18 cellular contexts compared by ENCODE assay signal in the genomic region with DNA sequence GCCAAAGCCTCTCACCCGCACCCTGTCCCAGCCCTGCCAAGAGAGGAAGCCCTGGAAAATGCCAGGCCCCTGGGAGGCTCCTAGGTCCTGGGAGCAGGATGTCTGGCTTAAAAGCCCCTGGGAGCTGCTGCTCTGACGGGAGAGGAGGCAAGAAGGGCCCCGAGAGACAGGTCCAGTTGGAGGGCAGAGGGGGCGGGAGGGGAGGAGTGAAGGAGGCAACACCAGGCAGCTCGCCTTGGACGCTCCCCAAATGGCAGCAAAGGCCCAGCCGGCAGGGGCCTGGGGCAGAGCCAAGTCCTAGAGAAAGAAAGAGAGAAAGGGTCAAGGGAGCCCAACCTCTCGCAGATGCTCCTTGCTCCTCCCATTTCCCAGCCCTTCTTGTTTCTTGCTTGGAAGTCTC. TPM values are rescaled to one million over a fixed set of nuclear protein-coding genes. Genes with fewer than 3 reads are reported as not detected.
A peak's percentile ranks its signal among the peaks of the same experiment; 100 is the strongest.
DNase-seq lines count a peak whose midpoint lies in the region; ATAC-seq and TF ChIP-seq lines count a peak whose summit lies in the region.
"Had no signal": no experiment of that assay in that cellular context is flagged by ENCODE, and none has a peak within 500 bp of the region (broad histone marks: within the 10 kb centered on the region; RNA-seq: fewer than 3 reads in every experiment).

No MANE protein-coding gene starts in this region.

- no peaks in the 10 kb centered on the region for H3K79me2 ChIP-seq in fibroblast of lung (ENCODE audit: control insufficient read depth, insufficient read depth, low read length)
- H3K79me2 ChIP-seq in mesendoderm (ENCODE audit: control insufficient read depth, insufficient read depth, low read length) = no peaks in the 10 kb centered on the region

- H3K36me3 ChIP-seq in fibroblast of lung (ENCODE audit: control insufficient read depth, insufficient read depth, low read length) (no peaks in the 10 kb centered on the region), mesendoderm (ENCODE audit: control insufficient read depth, insufficient read depth, low read length) (no peaks in the 10 kb centered on the region), thyroid gland (no peaks in the 10 kb centered on the region)
- H3K36me3 ChIP-seq: thoracic aorta had no signal

- no peaks in the 10 kb centered on the region for H4K20me1 ChIP-seq in fibroblast of lung (ENCODE audit: control insufficient read depth, extremely low read depth, insufficient read depth, low read length)

- no peak overlapping the region for H4K5ac ChIP-seq in mesendoderm (ENCODE audit: low read length)

- no peak overlapping the region for H3K4ac ChIP-seq in mesendoderm (ENCODE audit: low read depth, low read length)

- H4K8ac ChIP-seq in mesendoderm (ENCODE audit: low read depth, low read length) = no peak overlapping the region

- TF ChIP-seq CTCF in fibroblast of lung (conservative IDR thresholded peaks at IDR 0.05 in 1 of 2, IDR thresholded peaks at IDR 0.05 in 1 of 2; ENCODE audit: low read depth in 1 of 2, low read length in 2 of 2) (no peak), thyroid gland (IDR thresholded peaks at IDR 0.05) (no peak)

- DNase-seq in DMS 273 (lab: John Stamatoyannopoulos, UW; ENCODE audit: unreplicated experiment) (peak; percentile 59), DMS 273 treated with DMSO at 0.1 percent for 48 hours (lab: John Stamatoyannopoulos, UW) (no peak), fibroblast of lung (ENCODE audit: low read depth in 2 of 2) (peak; percentile 6 to 81), mesendoderm (no peak), thyroid gland (peak; percentile 73 to 76)
- no peak for DNase-seq in central memory CD4-positive, alpha-beta T cell
- DNase-seq: activated CD4-positive, alpha-beta T cell treated with anti-CD3 and anti-CD28 coated beads for 48 hours; activated naive CD8-positive, alpha-beta T cell treated with anti-CD3 and anti-CD28 coated beads, Interleukin-2, amount 10 ng/mL, durations not matched to agents 7 days and 5 days; cerebellar nuclear complex; NCI-H1694; NCI-H510A; PC-9 had no signal

- H3K18ac ChIP-seq in mesendoderm (ENCODE audit: low read length) = peak overlapping the region; percentile 2

- WGBS in mesendoderm (ENCODE audit: extremely low coverage, insufficient coverage, low lambda C conversion rate) = no CpG with 5 or more reads among the region's 8 CpGs
- 14 to 15% methylated on average over 7 to 8 of the region's 8 CpGs for WGBS in thyroid gland, 2 donors

- H3K23ac ChIP-seq in mesendoderm (ENCODE audit: low read length) = no peak overlapping the region

- H3K27ac ChIP-seq in fibroblast of lung (ENCODE audit: insufficient read depth, low read length) (no peak overlapping the region), mesendoderm (ENCODE audit: low read depth, low read length) (no peak overlapping the region), thyroid gland (no peak overlapping the region)
- H3K27ac ChIP-seq: 22Rv1, PC-9, thoracic aorta had no signal

- H2BK15ac ChIP-seq in mesendoderm (replicated peaks; ENCODE audit: low read depth) = no peak overlapping the region

- ATAC-seq in HG03378 (IDR thresholded peaks at IDR 0.05; ENCODE audit: unreplicated experiment) (no peak), HG02623 (IDR thresholded peaks at IDR 0.05; ENCODE audit: unreplicated experiment) (no peak)

- TF ChIP-seq POLR2A in thyroid gland (IDR thresholded peaks at IDR 0.05) = no peak

- H3K4me1 ChIP-seq in fibroblast of lung (ENCODE audit: control insufficient read depth, extremely low read depth, insufficient read depth, low read length) (no peaks in the 10 kb centered on the region), mesendoderm (ENCODE audit: control insufficient read depth, low read depth, low read length) (no peaks in the 10 kb centered on the region), thyroid gland (peaks cover 4 to 9% of the 10 kb centered on the region in 2 donors)

- no peak overlapping the region for H2AK5ac ChIP-seq in mesendoderm (ENCODE audit: low read length)

- H3K79me1 ChIP-seq in mesendoderm (ENCODE audit: low read length) = no peaks in the 10 kb centered on the region

- H2AFZ ChIP-seq in fibroblast of lung (ENCODE audit: low read length) = no peak overlapping the region
- H2AFZ ChIP-seq: PC-9 had no signal

- intact Hi-C loops in thyroid gland (cut with DNase I) = loop anchor here (10.0 kb wide), 1 partner anchor 402 kb away; no protein-coding TSS in a partner anchor

- H2BK5ac ChIP-seq in mesendoderm (ENCODE audit: low read length) = no peak overlapping the region

- no peak overlapping the region for H2BK120ac ChIP-seq in mesendoderm (ENCODE audit: low read depth, low read length)

- H3K56ac ChIP-seq in mesendoderm (ENCODE audit: low read length) = no peak overlapping the region

- H3K4me3 ChIP-seq in fibroblast of lung (replicated peaks in 1 of 4; ENCODE audit: control extremely low read depth in 1 of 4, insufficient read depth in 1 of 4, low read depth in 3 of 4, low read length in 4 of 4) = no peak overlapping the region
- no peak overlapping the region for H3K4me3 ChIP-seq in mesendoderm (ENCODE audit: low read length)
- no peak overlapping the region for H3K4me3 ChIP-seq in thyroid gland (replicated peaks in 1 of 3)
- H3K4me3 ChIP-seq: PC-9, thoracic aorta had no signal

- H3K9me3 ChIP-seq in fibroblast of lung (ENCODE audit: control insufficient read depth, insufficient read depth, low read depth, low read length) = no peaks in the 10 kb centered on the region
- H3K9me3 ChIP-seq in thyroid gland = no peaks in the 10 kb centered on the region
- H3K9me3 ChIP-seq: thoracic aorta had no signal

- no peak overlapping the region for H3K4me2 ChIP-seq in fibroblast of lung (ENCODE audit: extremely low read depth, insufficient read depth, low read length)
- no peak overlapping the region for H3K4me2 ChIP-seq in mesendoderm (ENCODE audit: low read length)
- H3K4me2 ChIP-seq: PC-9 had no signal

- H3K27me3 ChIP-seq in fibroblast of lung (ENCODE audit: control insufficient read depth, insufficient read depth, low read length) (peaks cover 2% of the 10 kb centered on the region), mesendoderm (ENCODE audit: insufficient read depth, low read length, poor library complexity) (no peaks in the 10 kb centered on the region), thyroid gland (no peaks in the 10 kb centered on the region)

- no peak overlapping the region for H3K9ac ChIP-seq in fibroblast of lung (ENCODE audit: insufficient read depth, low read length)
- H3K9ac ChIP-seq in mesendoderm (ENCODE audit: low read length) = no peak overlapping the region

RNA-seq across cellular contexts. Expression of a gene that starts 6.8 kb away (rescaled TPM):
- total RNA-seq in fibroblast of lung (not detected in 2 replicates), thyroid gland (not detected)
- polyA plus RNA-seq in fibroblast of lung = not detected in 2 replicates
- polyA plus RNA-seq in fibroblast of lung (2012) = not detected in 2 replicates
- polyA minus RNA-seq in fibroblast of lung (ENCODE audit: low replicate concordance) = not detected in 2 replicates
- 0.07 TPM for polyA plus RNA-seq in mesendoderm (2013, experiment 1 of 2)
- polyA plus RNA-seq in mesendoderm (2013, experiment 2 of 2) = 0.10 TPM
- total RNA-seq: activated naive CD8-positive, alpha-beta T cell treated with anti-CD3 and anti-CD28 coated beads, Interleukin-2, amount 10 ng/mL, durations not matched to agents 7 days and 5 days; endothelial cell of umbilical vein; kidney epithelial cell; PC-9; thoracic aorta had no signal
- polyA plus RNA-seq: endothelial cell of umbilical vein had no signal

RNA-seq across cellular contexts. Expression of a gene that starts 45.4 kb away (rescaled TPM):
- total RNA-seq in fibroblast of lung (11.3 and 11.4 TPM in 2 replicates), thyroid gland (10 to 100 TPM; 15.7 to 24.3 (median 16.0) TPM)
- 8.9 and 9.9 TPM in 2 replicates for polyA plus RNA-seq in fibroblast of lung
- 7.7 and 9.9 TPM in 2 replicates for polyA plus RNA-seq in fibroblast of lung (2012)
- 10.7 and 12.7 TPM in 2 replicates for polyA minus RNA-seq in fibroblast of lung (ENCODE audit: low replicate concordance)
- 15.2 TPM for polyA plus RNA-seq in mesendoderm (2013, experiment 1 of 2)
- 14.4 TPM for polyA plus RNA-seq in mesendoderm (2013, experiment 2 of 2)

RNA-seq across cellular contexts. Expression of a gene that starts 47.3 kb away (rescaled TPM):
- total RNA-seq in fibroblast of lung (28.0 and 29.1 TPM in 2 replicates), thyroid gland (10 to 100 TPM; 31.2 to 56.2 (median 47.4) TPM)
- 12.8 and 19.5 TPM in 2 replicates for polyA plus RNA-seq in fibroblast of lung
- polyA plus RNA-seq in fibroblast of lung (2012) = 11.1 and 13.0 TPM in 2 replicates
- 43.6 and 82.6 TPM in 2 replicates for polyA minus RNA-seq in fibroblast of lung (ENCODE audit: low replicate concordance)
- polyA plus RNA-seq in mesendoderm (2013, experiment 1 of 2) = 12.0 TPM
- 12.5 TPM for polyA plus RNA-seq in mesendoderm (2013, experiment 2 of 2)

Comparison
In these comparisons a context has a peak if more than half of its experiments do, and no peak if none do; other contexts are left out.
1. DNase-seq: peak in DMS 273 (single experiment), fibroblast of lung (2 of 2) and thyroid gland (2 of 2); none in DMS 273 treated with DMSO at 0.1 percent for 48 hours (single experiment), mesendoderm (single experiment) and central memory CD4-positive, alpha-beta T cell (single experiment).